Comparison of ENCODE assay signal across 8 cellular contexts in the genomic region with DNA sequence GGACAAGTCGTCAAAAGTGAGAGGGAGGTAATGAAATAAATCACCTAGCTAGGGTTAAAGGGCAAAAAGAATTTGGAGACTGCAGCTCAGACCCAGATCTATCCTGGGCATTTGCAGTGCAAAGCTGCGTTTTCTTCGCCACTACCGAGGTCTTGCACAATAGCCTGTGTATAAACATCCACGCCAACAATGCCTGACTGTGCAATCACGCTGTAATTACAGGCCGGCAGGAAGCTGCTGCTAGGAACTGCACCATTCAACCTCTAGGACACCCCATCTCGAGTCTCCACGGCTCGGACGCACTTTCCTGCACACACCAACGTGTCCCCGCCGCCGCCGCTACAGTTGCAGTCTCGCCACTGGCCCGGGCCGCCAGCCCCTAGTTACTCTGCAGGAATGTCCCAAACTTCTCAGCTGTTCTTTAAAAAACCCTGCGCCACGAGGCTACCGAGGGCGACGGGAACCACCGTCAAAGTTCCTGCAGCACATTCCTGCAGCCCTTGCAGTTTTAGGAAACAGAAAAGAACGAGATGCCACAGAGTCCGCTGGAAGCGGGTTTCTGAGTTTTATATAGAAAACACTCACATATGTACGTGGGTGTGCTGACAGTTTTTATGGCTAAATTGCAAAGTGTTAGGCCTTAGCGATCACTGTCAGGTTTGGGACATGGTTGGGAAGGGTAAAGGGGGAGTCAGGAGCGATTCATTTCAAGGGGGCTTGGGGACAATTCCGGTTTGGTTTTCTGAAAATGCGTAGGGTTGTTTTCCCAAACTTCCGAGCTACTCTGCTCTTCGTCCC.
DNase-seq lines count a peak whose midpoint lies in the region; ATAC-seq lines count a peak whose summit lies in the region.

No MANE protein-coding gene starts in this region.

- H3K9me3 Mint-ChIP-seq in activated CD8-positive, alpha-beta T cell treated with anti-CD3 and anti-CD28 coated beads, Interleukin-2, amount 10 ng/mL, durations not matched to agents 7 days and 5 days (ENCODE audit: insufficient read depth): no peaks in the 10 kb centered on the region
- no peaks in the 10 kb centered on the region for H3K9me3 Mint-ChIP-seq in effector memory CD8-positive, alpha-beta T cell

- no peak overlapping the region for H2AFZ ChIP-seq in mesenchymal stem cell (ENCODE audit: low read depth, low read length)

- H3K4ac ChIP-seq in mesenchymal stem cell (ENCODE audit: low read depth in 1 of 2, low read length in 2 of 2): peak overlapping the region; percentile 86 to 93

- peak; percentile 30 for ATAC-seq in GM21447 (IDR thresholded peaks at IDR 0.05; ENCODE audit: unreplicated experiment)
- peak; percentile 68 for ATAC-seq in activated CD8-positive, alpha-beta T cell treated with anti-CD3 and anti-CD28 coated beads, Interleukin-2, amount 10 ng/mL, durations not matched to agents 7 days and 5 days
- ATAC-seq in effector memory CD8-positive, alpha-beta T cell (replicated peaks): peak; percentile 71
- no peak for ATAC-seq in GM18520 (IDR thresholded peaks at IDR 0.05; ENCODE audit: unreplicated experiment)

- peak overlapping the region; percentile 37 for H2AK5ac ChIP-seq in mesenchymal stem cell (ENCODE audit: low read length, severe bottlenecking)

- POLR2A ChIA-PET in activated CD8-positive, alpha-beta T cell treated with anti-CD3 and anti-CD28 coated beads, Interleukin-2, amount 10 ng/mL, durations not matched to agents 7 days and 5 days (lab: Charles Lee): interaction anchor here (0.5 to 7.7 kb wide), 18 partner anchors 8 to 728 kb away, joined by 3 to 177 read pairs (median 4); a partner anchor contains a TSS

- no peaks in the 10 kb centered on the region for H3K36me3 ChIP-seq in mesenchymal stem cell (ENCODE audit: control insufficient read depth in 1 of 2, insufficient read depth in 2 of 2, low read depth in 1 of 2, low read length in 2 of 2)

- CTCF ChIA-PET in activated CD8-positive, alpha-beta T cell treated with anti-CD3 and anti-CD28 coated beads, Interleukin-2, amount 10 ng/mL, durations not matched to agents 7 days and 5 days (lab: Charles Lee): interaction anchor here (1.1 to 4.9 kb wide), 15 partner anchors 11 to 65 kb away, joined by 3 to 54 read pairs (median 9); a partner anchor contains a TSS

- peaks cover 27% of the 10 kb centered on the region for H3K36me3 Mint-ChIP-seq in activated CD8-positive, alpha-beta T cell treated with anti-CD3 and anti-CD28 coated beads, Interleukin-2, amount 10 ng/mL, durations not matched to agents 7 days and 5 days (ENCODE audit: low read depth)
- peaks cover 23% of the 10 kb centered on the region for H3K36me3 Mint-ChIP-seq in effector memory CD8-positive, alpha-beta T cell (ENCODE audit: insufficient read depth)

- no peaks in the 10 kb centered on the region for H3K27me3 ChIP-seq in mesenchymal stem cell (ENCODE audit: control insufficient read depth in 1 of 2, insufficient read depth in 1 of 2, low read length in 2 of 2)

- peak overlapping the region; percentile 68 to 80 for H3K4me3 ChIP-seq in mesenchymal stem cell (ENCODE audit: insufficient read depth in 1 of 2, low read depth in 1 of 2, low read length in 2 of 2)

- H3K18ac ChIP-seq in mesenchymal stem cell (ENCODE audit: low read depth in 1 of 2, low read length in 2 of 2): peak overlapping the region; percentile 92 to 97

- H3K4me1 ChIP-seq in mesenchymal stem cell (ENCODE audit: control insufficient read depth, insufficient read depth, low read depth, low read length): peaks cover 36% of the 10 kb centered on the region

- peak overlapping the region; percentile 96 for H3K9ac ChIP-seq in mesenchymal stem cell (ENCODE audit: low read length)

- peak overlapping the region; percentile 95 for H3K4me3 Mint-ChIP-seq in activated CD8-positive, alpha-beta T cell treated with anti-CD3 and anti-CD28 coated beads, Interleukin-2, amount 10 ng/mL, durations not matched to agents 7 days and 5 days
- H3K4me3 Mint-ChIP-seq in effector memory CD8-positive, alpha-beta T cell: peak overlapping the region; percentile 80 to 96

- peaks cover 2% of the 10 kb centered on the region for H3K79me1 ChIP-seq in mesenchymal stem cell (replicated peaks; ENCODE audit: low read length, poor library complexity, severe bottlenecking)

- peak overlapping the region; percentile 94 for H2BK5ac ChIP-seq in mesenchymal stem cell (ENCODE audit: low read depth, low read length, poor library complexity, severe bottlenecking)

- no peak overlapping the region for H2BK12ac ChIP-seq in mesenchymal stem cell (ENCODE audit: low read length in 2 of 2)

- H3K14ac ChIP-seq in mesenchymal stem cell (ENCODE audit: low read length in 2 of 2): peak overlapping the region in 1 of 2 experiments; percentile 39

- peak overlapping the region; percentile 95 for H2BK120ac ChIP-seq in mesenchymal stem cell (ENCODE audit: low read depth, low read length)

- no peak overlapping the region for H3K23ac ChIP-seq in mesenchymal stem cell (ENCODE audit: low read length in 2 of 2)

- H2BK15ac ChIP-seq in mesenchymal stem cell (ENCODE audit: low read depth, poor library complexity, severe bottlenecking): peak overlapping the region; percentile 15

- H3K4me1 Mint-ChIP-seq in activated CD8-positive, alpha-beta T cell treated with anti-CD3 and anti-CD28 coated beads, Interleukin-2, amount 10 ng/mL, durations not matched to agents 7 days and 5 days (ENCODE audit: low read depth): peaks cover 57% of the 10 kb centered on the region
- peaks cover 53 to 57% of the 10 kb centered on the region in 2 donors for H3K4me1 Mint-ChIP-seq in effector memory CD8-positive, alpha-beta T cell (ENCODE audit: low read depth in 2 of 2)

- WGBS in mesenchymal stem cell: under 1% methylated on average over 35 of the region's 35 CpGs

- DNase-seq in Ammon's horn (ENCODE audit: low spot score): peak; percentile 87
- DNase-seq in NCI-H526 (lab: John Stamatoyannopoulos, UW): peak; percentile 64 to 78
- DNase-seq in activated CD8-positive, alpha-beta T cell treated with anti-CD3 and anti-CD28 coated beads, Interleukin-2, amount 10 ng/mL, durations not matched to agents 7 days and 5 days: peak; percentile 83
- DNase-seq in effector memory CD8-positive, alpha-beta T cell: peak; percentile 59 to 61 (median 59)
- peak; percentile 98 for DNase-seq in mesenchymal stem cell
- peak; percentile 29 to 34 for DNase-seq in stimulated activated CD8-positive, alpha-beta memory T cell treated with anti-CD3 and anti-CD28 coated beads, Interleukin-7, amount 100 ng/mL, for 1 hour (ENCODE audit: low read depth in 2 of 2)

- peak overlapping the region; percentile 79 for H4K8ac ChIP-seq in mesenchymal stem cell (ENCODE audit: low read length)

- H3K4me2 ChIP-seq in mesenchymal stem cell (ENCODE audit: low read length, poor library complexity, severe bottlenecking): peak overlapping the region; percentile 89

- H4K91ac ChIP-seq in mesenchymal stem cell (ENCODE audit: low read length): peak overlapping the region; percentile 98

- H3K9me3 ChIP-seq in mesenchymal stem cell (ENCODE audit: control insufficient read depth, low read length): no peaks in the 10 kb centered on the region

- peak overlapping the region; percentile 94 for H3K27ac Mint-ChIP-seq in activated CD8-positive, alpha-beta T cell treated with anti-CD3 and anti-CD28 coated beads, Interleukin-2, amount 10 ng/mL, durations not matched to agents 7 days and 5 days
- H3K27ac Mint-ChIP-seq in effector memory CD8-positive, alpha-beta T cell: peak overlapping the region; percentile 87 to 93

- peak overlapping the region; percentile 97 for H3K27ac ChIP-seq in mesenchymal stem cell (ENCODE audit: low read length, poor library complexity, severe bottlenecking)

- H3K27me3 Mint-ChIP-seq in activated CD8-positive, alpha-beta T cell treated with anti-CD3 and anti-CD28 coated beads, Interleukin-2, amount 10 ng/mL, durations not matched to agents 7 days and 5 days (ENCODE audit: low read depth): no peaks in the 10 kb centered on the region
- H3K27me3 Mint-ChIP-seq in effector memory CD8-positive, alpha-beta T cell: no peaks in the 10 kb centered on the region

Comparison
In these comparisons a context has a peak if more than half of its experiments do, and no peak if none do; other contexts are left out.
1. DNase-seq: peak in every context shown above with its lines; median percentile 98 in mesenchymal stem cell; 87 in Ammon's horn; 83 in activated CD8-positive, alpha-beta T cell treated with anti-CD3 and anti-CD28 coated beads, Interleukin-2, amount 10 ng/mL, durations not matched to agents 7 days and 5 days; 71 in NCI-H526; 59 in effector memory CD8-positive, alpha-beta T cell; 32 in stimulated activated CD8-positive, alpha-beta memory T cell treated with anti-CD3 and anti-CD28 coated beads, Interleukin-7, amount 100 ng/mL, for 1 hour.